12 cellular contexts compared by ENCODE assay signal in the genomic region with DNA sequence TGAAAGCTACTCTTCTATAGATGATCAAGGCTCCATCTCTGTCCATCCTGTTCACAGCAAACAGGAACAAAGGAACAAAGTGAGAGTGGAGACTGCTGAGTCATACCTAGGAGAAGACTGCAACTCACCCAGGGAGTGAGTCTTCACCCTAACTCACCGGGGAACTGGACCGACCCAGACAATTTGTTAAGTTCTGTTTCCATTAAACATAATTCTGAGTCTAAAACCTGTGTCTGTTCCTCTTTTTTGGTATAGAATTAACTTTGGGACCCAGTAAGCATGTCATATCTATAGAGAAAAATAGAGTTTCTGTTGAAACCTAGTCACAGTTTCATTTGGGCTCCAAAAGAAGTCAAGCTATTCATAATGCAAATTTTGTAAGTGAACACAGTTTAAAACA. TPM values are rescaled to one million over a fixed set of nuclear protein-coding genes. Genes with fewer than 3 reads are reported as not detected.
DNase-seq lines count a peak whose midpoint lies in the region; ATAC-seq and TF ChIP-seq lines count a peak whose summit lies in the region.
"Had no signal": no experiment of that assay in that cellular context is flagged by ENCODE, and none has a peak within 500 bp of the region (broad histone marks: within the 10 kb centered on the region; RNA-seq: fewer than 3 reads in every experiment).

No MANE protein-coding gene starts in this region.

- in situ Hi-C loops in GM23248 (cut with MboI) = no loop called here

- DNase-seq in GM23248 (peak; percentile 88), epithelial cell of esophagus (ENCODE audit: low read depth) (peak; percentile 69), DMS153 (lab: John Stamatoyannopoulos, UW) (no peak), heart left ventricle (no peak), NCI-H345 (lab: John Stamatoyannopoulos, UW) (no peak), NCI-H1105 (lab: John Stamatoyannopoulos, UW) (no peak)
- DNase-seq: activated naive CD4-positive, alpha-beta T cell; Karpas-422; NCI-H748 treated with DMSO at 0.1 percent for 48 hours; occipital lobe had no signal

- H2AFZ ChIP-seq in GM23248 = no peak overlapping the region

- H3K4me3 ChIP-seq in GM23248 (peak overlapping the region; percentile 21; the same call in 1 of the 2 replicates), epithelial cell of esophagus (ENCODE audit: low read length) (no peak overlapping the region), heart left ventricle (no peak overlapping the region)

- peak overlapping the region; percentile 30 for H3K4me2 ChIP-seq in GM23248 (ENCODE audit: unreplicated experiment)

- H3K9ac ChIP-seq in GM23248 = peak overlapping the region; percentile 44

- 7 to 9% methylated on average over 2 of the region's 2 CpGs for WGBS in GM23248 (ENCODE audit: low coverage in 1 of 2, low lambda C conversion rate in 2 of 2, missing lambda C conversion rate in 2 of 2), 2 experiments
- whole genome bisulfite sequencing in heart left ventricle, 4 donors = 83 to 89% (median 85%) methylated on average over 2 of the region's 2 CpGs

- TF ChIP-seq POLR2A in heart left ventricle (IDR thresholded peaks at IDR 0.05) = no peak

- H4K20me1 ChIP-seq in GM23248 (ENCODE audit: insufficient read depth) = no peaks in the 10 kb centered on the region; the same call in 1 of the 2 replicates

- H3K9me3 ChIP-seq in GM23248 (ENCODE audit: low read depth) (no peaks in the 10 kb centered on the region), heart left ventricle (no peaks in the 10 kb centered on the region)

- H3K79me2 ChIP-seq in GM23248 (ENCODE audit: insufficient read depth) = peaks cover 100% of the 10 kb centered on the region

- H3K36me3 ChIP-seq in GM23248 (ENCODE audit: low read depth) = peaks cover 91% of the 10 kb centered on the region
- H3K36me3 ChIP-seq in heart left ventricle = peaks cover 0 to 81% (median 8%) of the 10 kb centered on the region in 9 donors

- no peaks in the 10 kb centered on the region for H3K9me2 ChIP-seq in GM23248 (ENCODE audit: insufficient read depth)

- H3K27me3 ChIP-seq in GM23248 (replicated peaks; ENCODE audit: insufficient read depth) = no peaks in the 10 kb centered on the region
- no peaks in the 10 kb centered on the region for H3K27me3 ChIP-seq in heart left ventricle

- peak overlapping the region; percentile 95 for H3K27ac ChIP-seq in GM23248
- H3K27ac ChIP-seq in heart left ventricle = peak overlapping the region in 1 of 12 donors; percentile 3

- peaks cover 96% of the 10 kb centered on the region for H3F3A ChIP-seq in GM23248 (ENCODE audit: insufficient read depth)

- TF ChIP-seq CTCF in epithelial cell of esophagus (IDR thresholded peaks at IDR 0.05; ENCODE audit: insufficient read depth, low read depth, low read length, missing control alignments) = no peak
- no peak for TF ChIP-seq CTCF in heart left ventricle (IDR thresholded peaks at IDR 0.05)

- H3K4me1 ChIP-seq in GM23248 (ENCODE audit: insufficient read depth) = peaks cover 44% of the 10 kb centered on the region
- H3K4me1 ChIP-seq in heart left ventricle = no peaks in the 10 kb centered on the region

- ATAC-seq in GM18870 (IDR thresholded peaks at IDR 0.05; ENCODE audit: unreplicated experiment) (peak; percentile 76), HG03457 (IDR thresholded peaks at IDR 0.05; ENCODE audit: unreplicated experiment) (peak; percentile 69), heart left ventricle (no peak)

- intact Hi-C loops in heart left ventricle (cut with DNase I) = no loop called here

RNA-seq across cellular contexts. Expression of gene CCDC80, which starts 21.6 kb away (rescaled TPM):
- total RNA-seq in GM23248 (2014; rRNA removed; shearing (Covaris generic)) = 1,174 and 1,238 TPM in 2 replicates
- 2,200 and 2,264 TPM in 2 replicates for polyA plus RNA-seq in GM23248 (2016; fragmentation: Nextera tagmentation; extraction: Ambion mirVana)
- 100 to 1,000 TPM in 5 of 9 donors, 10 to 100 TPM in 4; 30.7 to 538 (median 107) TPM for total RNA-seq in heart left ventricle
- polyA plus RNA-seq in heart left ventricle = 10 to 100 TPM; 10.4 to 39.7 TPM

RNA-seq across cellular contexts. Expression of gene SLC35A5, which starts 57.5 kb away (rescaled TPM):
- total RNA-seq in GM23248 (2014; rRNA removed; shearing (Covaris generic)) = 53.0 and 56.4 TPM in 2 replicates
- polyA plus RNA-seq in GM23248 (2016; fragmentation: Nextera tagmentation; extraction: Ambion mirVana) (48.5 and 48.6 TPM in 2 replicates), heart left ventricle (10 to 100 TPM in 1 of 2 donors, 1 to 10 TPM in 1; 4.2 to 14.3 TPM)
- 10 to 100 TPM; 12.7 to 28.8 (median 20.2) TPM for total RNA-seq in heart left ventricle

RNA-seq across cellular contexts. Expression of gene ATG3, which starts 57.5 kb away (rescaled TPM):
- total RNA-seq in GM23248 (2014; rRNA removed; shearing (Covaris generic)) = 44.0 and 58.6 TPM in 2 replicates
- polyA plus RNA-seq in GM23248 (2016; fragmentation: Nextera tagmentation; extraction: Ambion mirVana) (69.8 and 70.6 TPM in 2 replicates), heart left ventricle (10 to 100 TPM; 20.1 to 75.9 TPM)
- 10 to 100 TPM; 36.0 to 62.3 (median 47.2) TPM for total RNA-seq in heart left ventricle

Comparison
In these comparisons a context has a peak if more than half of its experiments do, and no peak if none do; other contexts are left out.
1. ATAC-seq: peak in GM18870 (single experiment) and HG03457 (single experiment); none in heart left ventricle (0 of 4).
2. DNase-seq: peak in GM23248 (single experiment) and epithelial cell of esophagus (single experiment); none in DMS153 (single experiment), heart left ventricle (0 of 5), NCI-H345 (single experiment) and NCI-H1105 (single experiment).